In genomic region chr2:127649684-127650040, GRCh38 we compare ENCODE assay signal across 8 cellular contexts. TPM values are rescaled to one million over a fixed set of nuclear protein-coding genes. Genes with fewer than 3 reads are reported as not detected.
A peak's percentile ranks its signal among the peaks of the same experiment; 100 is the strongest.
DNase-seq lines count a peak whose midpoint lies in the region; ATAC-seq, FAIRE-seq and TF ChIP-seq lines count a peak whose summit lies in the region.

No MANE protein-coding gene starts in this region.

- no peaks in the 10 kb centered on the region for H3K36me3 ChIP-seq in OCI-LY1 (ENCODE audit: insufficient read depth, low read length)

- no peaks in the 10 kb centered on the region for H3F3A ChIP-seq in OCI-LY1 (ENCODE audit: insufficient read depth, low read length)

- peak; percentile 54 to 85 for DNase-seq in A549 (ENCODE audit: low read depth in 1 of 2, low spot score in 1 of 2)
- peak; percentile 82 for DNase-seq in HS-27A (ENCODE audit: low read depth)
- peak; percentile 96 for DNase-seq in activated CD8-positive, alpha-beta memory T cell treated with anti-CD3 and anti-CD28 coated beads, Interleukin-2, amount 50 U/mL, for 48 hours
- DNase-seq in epithelial cell of prostate (ENCODE audit: low read depth, low spot score) = peak; percentile 20
- peak; percentile 88 for DNase-seq in myocyte (ENCODE audit: low read depth)
- DNase-seq in stimulated activated CD8-positive, alpha-beta memory T cell treated with anti-CD3 and anti-CD28 coated beads, Interleukin-4, amount 100 ng/mL, for 48 hours = peak; percentile 95

- WGBS in A549 (ENCODE audit: missing lambda C conversion rate) = 3% methylated on average over 3 of the region's 7 CpGs

- no peaks in the 10 kb centered on the region for H3K9me3 ChIP-seq in A549
- H3K9me3 ChIP-seq in OCI-LY1 (ENCODE audit: low read length) = no peaks in the 10 kb centered on the region

- CTCF ChIA-PET in A549 (lab: Yijun Ruan, JAX) = interaction anchor here (0.6 to 4.2 kb wide), 40 partner anchors 10 to 463 kb away, joined by 3 to 44 read pairs (median 4); partner anchors contain the start of gene IWS1

- TF ChIP-seq EP300 in A549 (IDR thresholded peaks at IDR 0.05) = no peak

- H3K27ac ChIP-seq in A549 (peak overlapping the region; percentile 39 to 60; a peak in 2 of 6 replicates), OCI-LY1 (ENCODE audit: low read depth, low read length, poor library complexity, severe bottlenecking) (no peak overlapping the region), epithelial cell of prostate (no peak overlapping the region)

- H4K20me1 ChIP-seq in OCI-LY1 (ENCODE audit: insufficient read depth, low read length) = no peaks in the 10 kb centered on the region

- H2AFZ ChIP-seq in OCI-LY1 (ENCODE audit: low read length) = no peak overlapping the region

- H3K27me3 ChIP-seq in OCI-LY1 (ENCODE audit: insufficient read depth, low read length) = no peaks in the 10 kb centered on the region

- TF ChIP-seq RAD21 in A549 (conservative IDR thresholded peaks at IDR 0.05 in 1 of 2, IDR thresholded peaks at IDR 0.05 in 1 of 2) = peak; percentile 72 to 77

- FAIRE-seq in A549 (lab: Jason Lieb, UNC) = no peak

- POLR2A ChIA-PET in A549 (lab: Yijun Ruan, JAX) = interaction anchor here (0.9 to 2.2 kb wide), 3 partner anchors 12 to 141 kb away, joined by 3 to 6 read pairs (median 4); no protein-coding TSS in a partner anchor

- no peak for TF ChIP-seq POLR2A in A549 (IDR thresholded peaks at IDR 0.05; ENCODE audit: low read length)

- H3K4me1 ChIP-seq in A549 = peaks cover 18% of the 10 kb centered on the region
- H3K4me1 ChIP-seq in OCI-LY1 (ENCODE audit: insufficient read depth, low read length, severe bottlenecking) = no peaks in the 10 kb centered on the region

- H3K9ac ChIP-seq in OCI-LY1 (ENCODE audit: low read length) = no peak overlapping the region

- TF ChIP-seq CTCF in A549 (IDR thresholded peaks at IDR 0.05) (peak; percentile 86), OCI-LY1 (IDR thresholded peaks at IDR 0.05; ENCODE audit: low read length) (peak; percentile 74)

- H3K4me2 ChIP-seq in A549 = peak overlapping the region; percentile 15; the same call in 1 of the 3 replicates
- H3K4me2 ChIP-seq in OCI-LY1 (ENCODE audit: low read length) = no peak overlapping the region

- H3K79me2 ChIP-seq in OCI-LY1 (ENCODE audit: insufficient read depth, low read length) = no peaks in the 10 kb centered on the region

- peak; percentile 81 to 90 for ATAC-seq in A549
- peak; percentile 78 for ATAC-seq in GM18502 (IDR thresholded peaks at IDR 0.05; ENCODE audit: poor library complexity, unreplicated experiment)

- H3K4me3 ChIP-seq in A549 (no peak overlapping the region), OCI-LY1 (ENCODE audit: low read depth, low read length, poor library complexity, severe bottlenecking) (no peak overlapping the region)

- no peaks in the 10 kb centered on the region for H3K9me2 ChIP-seq in OCI-LY1 (ENCODE audit: low read depth, low read length)

TF ChIP-seq in A549, 52 proteins besides CTCF, POLR2A, EP300 and RAD21:
- TF ChIP-seq TFCP2L1 (CRISPR knock-in tag; IDR thresholded peaks at IDR 0.05) = no peak
- peak; percentile 75 for TF ChIP-seq MAX (IDR thresholded peaks at IDR 0.05)
- peak; percentile 82 for TF ChIP-seq SMC3 (IDR thresholded peaks at IDR 0.05)
- TF ChIP-seq HOXA7 (CRISPR knock-in tag; IDR thresholded peaks at IDR 0.05) = no peak
- TF ChIP-seq EHMT2 (IDR thresholded peaks at IDR 0.05; ENCODE audit: low read depth) = no peak
- TF ChIP-seq NR3C1 (IDR thresholded peaks at IDR 0.05) = no peak
- no peak for TF ChIP-seq ESRRA (IDR thresholded peaks at IDR 0.05; ENCODE audit: borderline replicate concordance, low read length)
- TF ChIP-seq NPAS2 (CRISPR knock-in tag; IDR thresholded peaks at IDR 0.05; ENCODE audit: borderline replicate concordance) = no peak
- TF ChIP-seq REST (IDR thresholded peaks at IDR 0.05) = no peak
- no peak for TF ChIP-seq RFX5 (IDR thresholded peaks at IDR 0.05)

RNA-seq across cellular contexts. Expression of gene GPR17, which starts 3.7 kb away (rescaled TPM):
- not detected in 2 replicates for polyA plus RNA-seq in A549 (2011; rRNA removed)
- not detected in 2 replicates for polyA plus RNA-seq in A549 (2012; cell fraction: cytosol; rRNA removed)
- not detected in 2 replicates for polyA plus RNA-seq in A549 (2012; cell fraction: nucleus; rRNA removed)
- not detected in 3 replicates for polyA plus RNA-seq in A549 (2017; fragmentation: RNase III; extraction: RNeasy Plus Mini Kit Qiagen cat#74134 plus additional on column Dnase treatment)
- polyA minus RNA-seq in A549 (2011; rRNA and poly(A)+ RNA removed) = not detected in 2 replicates
- not detected in 2 replicates for total RNA-seq in myocyte
- polyA plus RNA-seq in myocyte (2012) = 6.5 TPM

RNA-seq across cellular contexts. Expression of gene LIMS2, which starts 25.7 kb away (rescaled TPM):
- 1.2 TPM in 2 replicates for polyA plus RNA-seq in A549 (2011; rRNA removed)
- 3.1 and 5.2 TPM in 2 replicates for polyA plus RNA-seq in A549 (2012; cell fraction: cytosol; rRNA removed)
- 16.4 and 21.6 TPM in 2 replicates for polyA plus RNA-seq in A549 (2012; cell fraction: nucleus; rRNA removed)
- polyA plus RNA-seq in A549 (2017; fragmentation: RNase III; extraction: RNeasy Plus Mini Kit Qiagen cat#74134 plus additional on column Dnase treatment) = 5.6 to 7.6 TPM (median 6.1 TPM) in 3 replicates
- 2.1 and 3.3 TPM in 2 replicates for polyA minus RNA-seq in A549 (2011; rRNA and poly(A)+ RNA removed)
- 6.9 and 8.8 TPM in 2 replicates for total RNA-seq in myocyte
- 121 TPM for polyA plus RNA-seq in myocyte (2012)

RNA-seq across cellular contexts. Expression of gene SFT2D3, which starts 51.6 kb away (rescaled TPM):
- polyA plus RNA-seq in A549 (2011; rRNA removed) (9.4 and 10.4 TPM in 2 replicates), A549 (2017; fragmentation: RNase III; extraction: RNeasy Plus Mini Kit Qiagen cat#74134 plus additional on column Dnase treatment) (4.2 to 4.9 TPM (median 4.5 TPM) in 3 replicates)
- polyA plus RNA-seq in A549 (2012; cell fraction: cytosol; rRNA removed) = 3.7 and 5.6 TPM in 2 replicates
- 3.6 and 3.7 TPM in 2 replicates for polyA plus RNA-seq in A549 (2012; cell fraction: nucleus; rRNA removed)
- 3.3 and 3.9 TPM in 2 replicates for polyA minus RNA-seq in A549 (2011; rRNA and poly(A)+ RNA removed)
- 8.3 and 10.5 TPM in 2 replicates for total RNA-seq in myocyte
- polyA plus RNA-seq in myocyte (2012) = not detected

Comparison
In these comparisons a context has a peak if more than half of its experiments do, and no peak if none do; other contexts are left out.
1. DNase-seq: peak in every context shown above with its lines; median percentile 96 in activated CD8-positive, alpha-beta memory T cell treated with anti-CD3 and anti-CD28 coated beads, Interleukin-2, amount 50 U/mL, for 48 hours; 95 in stimulated activated CD8-positive, alpha-beta memory T cell treated with anti-CD3 and anti-CD28 coated beads, Interleukin-4, amount 100 ng/mL, for 48 hours; 88 in myocyte; 82 in HS-27A; 70 in A549; 20 in epithelial cell of prostate.
2. H3K27ac ChIP-seq: peak in A549 (2 of 2); none in OCI-LY1 (single experiment) and epithelial cell of prostate (single experiment).